30 cellular contexts compared by ENCODE assay signal in the genomic region with DNA sequence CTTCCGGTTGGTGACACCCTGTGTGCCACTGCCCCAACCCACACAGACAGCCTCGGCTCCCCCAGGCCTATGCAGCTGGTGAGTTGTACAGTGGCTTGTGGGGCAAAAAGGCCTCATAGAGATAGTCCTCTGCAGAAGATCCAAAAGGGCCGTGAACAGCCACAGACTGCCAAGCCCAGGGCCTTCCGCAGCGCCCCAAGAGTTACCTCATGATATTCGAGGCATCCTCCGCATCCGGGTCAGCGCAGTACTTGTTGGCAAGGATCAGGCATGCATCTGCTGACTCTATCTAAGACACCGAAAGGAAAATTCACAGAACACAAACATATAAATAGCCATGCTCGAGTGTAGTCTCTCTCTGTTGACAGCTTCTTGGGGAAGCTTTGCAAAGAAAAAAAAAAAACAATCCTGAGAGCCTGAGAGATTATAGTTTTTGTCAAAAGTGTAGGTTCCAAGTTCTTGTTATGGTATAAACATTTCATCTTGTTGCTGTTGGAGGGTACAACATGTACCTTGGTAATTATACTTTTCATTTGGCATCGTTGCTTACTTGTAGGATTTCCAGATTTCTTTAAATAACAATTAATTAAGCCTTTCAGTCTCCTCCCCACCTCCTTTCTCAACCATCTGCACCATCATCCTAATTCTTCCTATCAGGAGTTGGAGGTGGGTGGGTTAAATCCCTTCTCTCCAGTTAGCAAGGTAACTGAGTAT.
DNase-seq lines count a peak whose midpoint lies in the region; ATAC-seq, FAIRE-seq and TF ChIP-seq lines count a peak whose summit lies in the region.
"Had no signal": no experiment of that assay in that cellular context is flagged by ENCODE, and none has a peak within 500 bp of the region (broad histone marks: within the 10 kb centered on the region; RNA-seq: fewer than 3 reads in every experiment).

No MANE protein-coding gene starts in this region.

- H3K27me3 ChIP-seq in right atrium auricular region (no peaks in the 10 kb centered on the region), sigmoid colon (no peaks in the 10 kb centered on the region)
- H3K27me3 ChIP-seq: foreskin keratinocyte, left lung had no signal

- H3K9me3 ChIP-seq in right atrium auricular region: no peaks in the 10 kb centered on the region
- H3K9me3 ChIP-seq in sigmoid colon: no peaks in the 10 kb centered on the region
- H3K9me3 ChIP-seq: left lung had no signal

- TF ChIP-seq EP300 in sigmoid colon (IDR thresholded peaks at IDR 0.05): peak in 3 of 4 donors; percentile 3 to 90 (median 84)

- ATAC-seq in Right ventricle myocardium superior (ENCODE audit: poor library complexity): peak; percentile 70
- ATAC-seq in left ventricle myocardium superior: peak; percentile 84
- ATAC-seq in HG03159 (IDR thresholded peaks at IDR 0.05; ENCODE audit: unreplicated experiment): no peak
- ATAC-seq: activated naive CD4-positive, alpha-beta T cell treated with anti-CD3 and anti-CD28 coated beads, Interleukin-2, amount 50 U/mL, for 72 hours; activated T-helper 17 cell treated with anti-CD3 and anti-CD28 coated beads, Interleukin-2, amount 50 U/mL, for 72 hours; CD8-positive, alpha-beta T cell; foreskin keratinocyte; left lung had no signal

- TF ChIP-seq POLR2A in sigmoid colon (IDR thresholded peaks at IDR 0.05): no peak

- TF ChIP-seq CTCF in right atrium auricular region (IDR thresholded peaks at IDR 0.05) (no peak), sigmoid colon (IDR thresholded peaks at IDR 0.05) (no peak)

- intact Hi-C loops in Right ventricle myocardium superior (cut with DNase I) (no loop called here), left ventricle myocardium superior (cut with micrococcal nuclease) (no loop called here), sigmoid colon (cut with DNase I) (no loop called here)

- CTCF ChIA-PET in HEK293T (lab: Yijun Ruan, JAX): no interaction called here

- DNase-seq in Right ventricle myocardium superior: peak; percentile 53
- DNase-seq in right atrium auricular region (ENCODE audit: low spot score): no peak
- DNase-seq in left ventricle myocardium superior: peak; percentile 50
- peak; percentile 89 for DNase-seq in sigmoid colon
- DNase-seq in DMS114 treated with DMSO at 0.1 percent for 48 hours (lab: John Stamatoyannopoulos, UW; ENCODE audit: unreplicated experiment): no peak
- DNase-seq in HEK293T (ENCODE audit: extremely low spot score): no peak
- DNase-seq in RCC 7860 (ENCODE audit: low spot score): no peak
- DNase-seq: activated CD8-positive, alpha-beta memory T cell treated with anti-CD3 and anti-CD28 coated beads, Interleukin-2, amount 50 U/mL, for 48 hours; AML-193; caudate nucleus; CD8-positive, alpha-beta T cell; DMS 273 treated with DMSO at 0.1 percent for 48 hours; foreskin keratinocyte; hippocampal formation; immature natural killer cell; IMR-90; left lung; midbrain; NCI-H1092 treated with DMSO at 0.1 percent for 48 hours; NCI-H1930; NCI-H226; NCI-H774; nephron progenitor cell; OCI-M1; SHP77 treated with DMSO at 0.1 percent for 48 hours; T-helper 9 cell; WERI-Rb-1 had no signal

- H3K4me3 ChIP-seq in right atrium auricular region: no peak overlapping the region
- no peak overlapping the region for H3K4me3 ChIP-seq in sigmoid colon
- H3K4me3 ChIP-seq: left lung had no signal

- POLR2A ChIA-PET in HEK293T (lab: Yijun Ruan, JAX): no interaction called here

- 81 to 83% methylated on average over 12 of the region's 12 CpGs for WGBS in sigmoid colon, 2 donors

- no peak for FAIRE-seq in RCC 7860 (lab: Jason Lieb, UNC)

- H3K27ac ChIP-seq in right atrium auricular region (no peak overlapping the region), sigmoid colon (peak overlapping the region; percentile 69 to 83 (median 76))
- H3K27ac ChIP-seq: foreskin keratinocyte, left lung, WERI-Rb-1 had no signal

- H3K4me1 ChIP-seq in right atrium auricular region (peaks cover 0 to 8% of the 10 kb centered on the region in 2 donors), sigmoid colon (peaks cover 0 to 64% (median 56%) of the 10 kb centered on the region in 4 donors)

- no peaks in the 10 kb centered on the region for H3K36me3 ChIP-seq in right atrium auricular region
- peaks cover under 1 to 18% (median 3%) of the 10 kb centered on the region in 4 donors for H3K36me3 ChIP-seq in sigmoid colon
- H3K36me3 ChIP-seq: left lung, WERI-Rb-1 had no signal

TF ChIP-seq in HEK293T, 16 proteins besides CTCF, POLR2A, EP300 and RAD21:
- TF ChIP-seq TARDBP (IDR thresholded peaks at IDR 0.05): no peak

Comparison
In these comparisons a context has a peak if more than half of its experiments do, and no peak if none do; other contexts are left out.
1. DNase-seq: peak in Right ventricle myocardium superior (single experiment), left ventricle myocardium superior (single experiment) and sigmoid colon (single experiment); none in right atrium auricular region (single experiment), DMS114 treated with DMSO at 0.1 percent for 48 hours (single experiment), HEK293T (single experiment) and RCC 7860 (single experiment).
2. H3K27ac ChIP-seq: peak in sigmoid colon (4 of 4); none in right atrium auricular region (0 of 2).